21 cellular contexts compared by ENCODE assay signal in the genomic region with DNA sequence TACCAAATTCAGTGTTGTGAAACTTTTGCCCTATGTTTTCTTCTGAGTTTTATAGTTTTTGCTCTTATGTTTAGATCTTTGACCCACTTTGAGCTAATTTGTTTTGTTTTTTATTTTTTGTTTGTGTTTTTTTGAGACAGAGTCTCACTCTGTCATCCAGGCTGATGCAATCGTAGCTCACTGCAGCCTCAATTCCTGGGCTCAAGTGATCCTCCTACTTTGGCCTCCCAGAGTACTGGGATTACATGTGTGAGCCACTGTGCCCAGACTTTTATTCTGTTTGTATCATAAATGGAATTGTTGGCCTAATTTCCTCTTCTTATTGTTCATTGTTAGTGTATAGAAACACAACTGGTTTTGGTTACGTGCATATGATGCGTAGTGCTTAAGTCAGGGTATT. TPM values are rescaled to one million over a fixed set of nuclear protein-coding genes. Genes with fewer than 3 reads are reported as not detected.
A peak's percentile ranks its signal among the peaks of the same experiment; 100 is the strongest.
DNase-seq lines count a peak whose midpoint lies in the region; ATAC-seq and TF ChIP-seq lines count a peak whose summit lies in the region.
"Had no signal": no experiment of that assay in that cellular context is flagged by ENCODE, and none has a peak within 500 bp of the region (broad histone marks: within the 10 kb centered on the region; RNA-seq: fewer than 3 reads in every experiment).

No MANE protein-coding gene starts in this region.

- no peaks in the 10 kb centered on the region for H3K27me3 Mint-ChIP-seq in activated CD4-positive, alpha-beta T cell treated with anti-CD3 and anti-CD28 coated beads for 36 hours
- H3K27me3 Mint-ChIP-seq in activated naive CD8-positive, alpha-beta T cell, result no peaks in the 10 kb centered on the region
- H3K27me3 Mint-ChIP-seq in activated naive CD8-positive, alpha-beta T cell treated with anti-CD3 and anti-CD28 coated beads for 36 hours, result no peaks in the 10 kb centered on the region
- no peaks in the 10 kb centered on the region for H3K27me3 Mint-ChIP-seq in chondrocyte (ENCODE audit: low read depth)
- H3K27me3 Mint-ChIP-seq: CD8-positive, alpha-beta memory T cell had no signal

- TF ChIP-seq CTCF in chondrocyte (IDR thresholded peaks at IDR 0.05), result no peak

- no peaks in the 10 kb centered on the region for H3K4me1 Mint-ChIP-seq in activated CD4-positive, alpha-beta T cell treated with anti-CD3 and anti-CD28 coated beads for 36 hours
- H3K4me1 Mint-ChIP-seq in activated naive CD8-positive, alpha-beta T cell (ENCODE audit: low read depth), result no peaks in the 10 kb centered on the region
- H3K4me1 Mint-ChIP-seq in activated naive CD8-positive, alpha-beta T cell treated with anti-CD3 and anti-CD28 coated beads for 36 hours, result no peaks in the 10 kb centered on the region
- H3K4me1 Mint-ChIP-seq in chondrocyte (ENCODE audit: low read depth), result no peaks in the 10 kb centered on the region
- peaks cover 3% of the 10 kb centered on the region for H3K4me1 Mint-ChIP-seq in stimulated activated effector memory CD8-positive, alpha-beta T cell treated with anti-CD3 and anti-CD28 coated beads, Interleukin-12 subunit alpha, Interleukin-12 subunit beta, amount 100 ng/mL, for 72 hours

- H3K36me3 Mint-ChIP-seq in activated CD4-positive, alpha-beta T cell treated with anti-CD3 and anti-CD28 coated beads for 36 hours (ENCODE audit: low read depth), result peaks cover 50% of the 10 kb centered on the region
- H3K36me3 Mint-ChIP-seq in activated naive CD8-positive, alpha-beta T cell, result peaks cover 6% of the 10 kb centered on the region
- peaks cover 35% of the 10 kb centered on the region for H3K36me3 Mint-ChIP-seq in activated naive CD8-positive, alpha-beta T cell treated with anti-CD3 and anti-CD28 coated beads for 36 hours
- peaks cover 27% of the 10 kb centered on the region for H3K36me3 Mint-ChIP-seq in chondrocyte (ENCODE audit: low read depth)
- H3K36me3 Mint-ChIP-seq in stimulated activated effector memory CD8-positive, alpha-beta T cell treated with anti-CD3 and anti-CD28 coated beads, Interleukin-12 subunit alpha, Interleukin-12 subunit beta, amount 100 ng/mL, for 72 hours, result peaks cover 64% of the 10 kb centered on the region

- ATAC-seq in activated CD4-positive, alpha-beta T cell treated with anti-CD3 and anti-CD28 coated beads for 36 hours, result no peak
- no peak for ATAC-seq in stimulated activated effector memory CD8-positive, alpha-beta T cell treated with anti-CD3 and anti-CD28 coated beads, Interleukin-12 subunit alpha, Interleukin-12 subunit beta, amount 100 ng/mL, for 72 hours
- ATAC-seq: Panc1 had no signal

- intact Hi-C loops in activated CD4-positive, alpha-beta T cell treated with anti-CD3 and anti-CD28 coated beads for 36 hours (cut with DNase I, micrococcal nuclease), result no loop called here

- CTCF ChIA-PET in activated CD4-positive, alpha-beta T cell treated with anti-CD3 and anti-CD28 coated beads for 36 hours (lab: Charles Lee), result no interaction called here

- H3K4me3 Mint-ChIP-seq in activated CD4-positive, alpha-beta T cell treated with anti-CD3 and anti-CD28 coated beads for 36 hours, result no peak overlapping the region
- H3K4me3 Mint-ChIP-seq in activated naive CD8-positive, alpha-beta T cell, result no peak overlapping the region
- H3K4me3 Mint-ChIP-seq in activated naive CD8-positive, alpha-beta T cell treated with anti-CD3 and anti-CD28 coated beads for 36 hours, result no peak overlapping the region
- H3K4me3 Mint-ChIP-seq in chondrocyte (ENCODE audit: unreplicated experiment), result no peak overlapping the region
- H3K4me3 Mint-ChIP-seq in stimulated activated effector memory CD8-positive, alpha-beta T cell treated with anti-CD3 and anti-CD28 coated beads, Interleukin-12 subunit alpha, Interleukin-12 subunit beta, amount 100 ng/mL, for 72 hours, result no peak overlapping the region
- H3K4me3 Mint-ChIP-seq: CD8-positive, alpha-beta memory T cell had no signal

- peak overlapping the region; percentile 58 for H3K27ac Mint-ChIP-seq in activated CD4-positive, alpha-beta T cell treated with anti-CD3 and anti-CD28 coated beads for 36 hours
- H3K27ac Mint-ChIP-seq in activated naive CD8-positive, alpha-beta T cell, result peak overlapping the region; percentile 34
- H3K27ac Mint-ChIP-seq in activated naive CD8-positive, alpha-beta T cell treated with anti-CD3 and anti-CD28 coated beads for 36 hours, result no peak overlapping the region
- H3K27ac Mint-ChIP-seq in chondrocyte (ENCODE audit: unreplicated experiment), result peak overlapping the region; percentile 49
- peak overlapping the region; percentile 45 for H3K27ac Mint-ChIP-seq in stimulated activated effector memory CD8-positive, alpha-beta T cell treated with anti-CD3 and anti-CD28 coated beads, Interleukin-12 subunit alpha, Interleukin-12 subunit beta, amount 100 ng/mL, for 72 hours

- H3K9me3 Mint-ChIP-seq in activated CD4-positive, alpha-beta T cell treated with anti-CD3 and anti-CD28 coated beads for 36 hours (ENCODE audit: low read depth), result no peaks in the 10 kb centered on the region
- no peaks in the 10 kb centered on the region for H3K9me3 Mint-ChIP-seq in activated naive CD8-positive, alpha-beta T cell (ENCODE audit: low read depth)
- H3K9me3 Mint-ChIP-seq in activated naive CD8-positive, alpha-beta T cell treated with anti-CD3 and anti-CD28 coated beads for 36 hours, result no peaks in the 10 kb centered on the region
- no peaks in the 10 kb centered on the region for H3K9me3 Mint-ChIP-seq in chondrocyte (ENCODE audit: low read depth)
- H3K9me3 Mint-ChIP-seq in stimulated activated effector memory CD8-positive, alpha-beta T cell treated with anti-CD3 and anti-CD28 coated beads, Interleukin-12 subunit alpha, Interleukin-12 subunit beta, amount 100 ng/mL, for 72 hours, result no peaks in the 10 kb centered on the region
- H3K9me3 Mint-ChIP-seq: CD8-positive, alpha-beta memory T cell had no signal

- no peak for DNase-seq in activated CD4-positive, alpha-beta T cell treated with anti-CD3 and anti-CD28 coated beads for 36 hours
- DNase-seq in activated CD4-positive, alpha-beta T cell treated with anti-CD3 and anti-CD28 coated beads, Interleukin-2, amount 50 U/mL, for 1 hour, result no peak
- DNase-seq in activated naive CD8-positive, alpha-beta T cell treated with anti-CD3 and anti-CD28 coated beads for 36 hours, result no peak
- DNase-seq in chondrocyte (ENCODE audit: low spot score) (peak; percentile 1), middle frontal gyrus (ENCODE audit: extremely low spot score, low spot score) (no peak), NCI-H774 (lab: John Stamatoyannopoulos, UW) (no peak)
- no peak for DNase-seq in stimulated activated effector memory CD8-positive, alpha-beta T cell treated with anti-CD3 and anti-CD28 coated beads, Interleukin-12 subunit alpha, Interleukin-12 subunit beta, amount 100 ng/mL, for 72 hours (ENCODE audit: low spot score in 2 of 2)
- DNase-seq: ACHN; Calu3; CD8-positive, alpha-beta memory T cell; GOT3; HCEC 1CT; IMR-90; NCI-H1105; NCI-H146; NCI-H2029; NCI-H2227 treated with DMSO at 0.1 percent for 48 hours; NCI-H510A treated with DMSO at 0.1 percent for 48 hours; NCI-H748 treated with DMSO at 0.1 percent for 48 hours had no signal

- POLR2A ChIA-PET in activated CD4-positive, alpha-beta T cell treated with anti-CD3 and anti-CD28 coated beads for 36 hours (lab: Charles Lee), result no interaction called here

RNA-seq across cellular contexts. Expression of gene ZMIZ2, which starts 43.2 kb away (rescaled TPM):
- total RNA-seq in activated CD4-positive, alpha-beta T cell treated with anti-CD3 and anti-CD28 coated beads for 36 hours, result 100 to 1,000 TPM in 1 of 2 experiments, 10 to 100 TPM in 1; 82.8 to 106 TPM
- total RNA-seq in activated naive CD8-positive, alpha-beta T cell treated with anti-CD3 and anti-CD28 coated beads for 36 hours, result 100 to 1,000 TPM; 116 to 122 TPM
- total RNA-seq in chondrocyte, result 68.5 to 73.5 TPM (median 72.6 TPM) in 3 replicates
